10 cellular contexts compared by ENCODE assay signal in genomic region chr9:104767507-104767906, GRCh38.
"Had no signal": no experiment of that assay in that cellular context is flagged by ENCODE, and none has a peak within 500 bp of the region (broad histone marks: within the 10 kb centered on the region; RNA-seq: fewer than 3 reads in every experiment).

No MANE protein-coding gene starts in this region.

- H3K27ac Mint-ChIP-seq: GM23338, H9, HFFc6 had no signal

- DNase-seq: H9, HCEC 1CT, HFFc6, IMR-90, KG1 had no signal

- ATAC-seq: GM23338, K562 had no signal

- H3K9me3 Mint-ChIP-seq: HFFc6 had no signal

- H3K27ac ChIP-seq: HL-60 had no signal

- H3K4me3 Mint-ChIP-seq: GM23338, H9, HFFc6 had no signal

- H3K4me1 Mint-ChIP-seq: GM23338, H9 had no signal

- FAIRE-seq: H1, HTR-8/SVneo, K562 had no signal

- H3K4me3 ChIP-seq: GM23338, K562 had no signal
